11 cellular contexts compared by ENCODE assay signal in genomic region chr5:160479926-160480325, GRCh38. TPM values are rescaled to one million over a fixed set of nuclear protein-coding genes. Genes with fewer than 3 reads are reported as not detected.
A peak's percentile ranks its signal among the peaks of the same experiment; 100 is the strongest.
DNase-seq lines count a peak whose midpoint lies in the region; ATAC-seq and TF ChIP-seq lines count a peak whose summit lies in the region.
"Had no signal": no experiment of that assay in that cellular context is flagged by ENCODE, and none has a peak within 500 bp of the region (broad histone marks: within the 10 kb centered on the region; RNA-seq: fewer than 3 reads in every experiment).

No MANE protein-coding gene starts in this region.

- no peaks in the 10 kb centered on the region for H3F3A ChIP-seq in PC-9 (ENCODE audit: insufficient read depth, low read depth)

- no peak overlapping the region for H3K4me2 ChIP-seq in PC-9

- no peaks in the 10 kb centered on the region for H3K27me3 Mint-ChIP-seq in activated CD4-positive, alpha-beta T cell treated with anti-CD3 and anti-CD28 coated beads, Interleukin-2, amount 10 ng/mL, durations not matched to agents 24 days and 14 days
- H3K27me3 Mint-ChIP-seq in progenitor cell of endocrine pancreas, result no peaks in the 10 kb centered on the region

- H2AFZ ChIP-seq in PC-9, result peak overlapping the region; percentile 15; the same call in 1 of the 2 replicates

- WGBS in body of pancreas, 2 donors, result 63 to 67% methylated on average over 7 of the region's 7 CpGs

- H3K4me3 ChIP-seq in PC-9 (no peak overlapping the region), choroid plexus epithelial cell (ENCODE audit: low read depth, low read length) (no peak overlapping the region), body of pancreas (no peak overlapping the region)

- H3K4me1 ChIP-seq in PC-9 (replicated peaks; ENCODE audit: insufficient read depth) (no peaks in the 10 kb centered on the region), body of pancreas (no peaks in the 10 kb centered on the region)

- no peaks in the 10 kb centered on the region for H3K9me2 ChIP-seq in PC-9 (ENCODE audit: insufficient read depth)

- ATAC-seq in HG03135 (IDR thresholded peaks at IDR 0.05; ENCODE audit: unreplicated experiment), result no peak
- ATAC-seq in body of pancreas, result no peak

- H3K9me3 Mint-ChIP-seq in activated CD4-positive, alpha-beta T cell treated with anti-CD3 and anti-CD28 coated beads, Interleukin-2, amount 10 ng/mL, durations not matched to agents 24 days and 14 days, result no peaks in the 10 kb centered on the region
- no peaks in the 10 kb centered on the region for H3K9me3 Mint-ChIP-seq in progenitor cell of endocrine pancreas (ENCODE audit: low read depth)

- CTCF ChIA-PET in PC-9 (lab: Charles Lee) (no interaction called here), RWPE1 (lab: Yijun Ruan, JAX) (no interaction called here)

- H3K9me3 ChIP-seq in PC-9 (ENCODE audit: insufficient read depth, low read depth), result no peaks in the 10 kb centered on the region
- no peaks in the 10 kb centered on the region for H3K9me3 ChIP-seq in body of pancreas

- H4K20me1 ChIP-seq in PC-9 (ENCODE audit: insufficient read depth), result no peaks in the 10 kb centered on the region

- H3K27ac Mint-ChIP-seq in activated CD4-positive, alpha-beta T cell treated with anti-CD3 and anti-CD28 coated beads, Interleukin-2, amount 10 ng/mL, durations not matched to agents 24 days and 14 days, result peak overlapping the region; percentile 78
- H3K27ac Mint-ChIP-seq in progenitor cell of endocrine pancreas, result peak overlapping the region; percentile 81

- no peaks in the 10 kb centered on the region for H3K79me2 ChIP-seq in PC-9 (ENCODE audit: low read depth)

- BruUV-seq in PC-9 (replicated peaks; lab: Mats Ljungman, UMichigan), result no TSS peak

- DNase-seq in activated CD4-positive, alpha-beta T cell treated with anti-CD3 and anti-CD28 coated beads, Interleukin-2, amount 10 ng/mL, durations not matched to agents 24 days and 14 days, result no peak
- DNase-seq in activated CD4-positive, alpha-beta T cell treated with anti-CD3 and anti-CD28 coated beads for 48 hours, result no peak
- no peak for DNase-seq in PC-9
- DNase-seq in choroid plexus epithelial cell (ENCODE audit: low read depth), result peak; percentile 57
- DNase-seq in progenitor cell of endocrine pancreas (ENCODE audit: low spot score, unreplicated experiment), result no peak
- no peak for DNase-seq in RWPE1 (ENCODE audit: low spot score)
- no peak for DNase-seq in body of pancreas
- DNase-seq: activated CD8-positive, alpha-beta memory T cell treated with anti-CD3 and anti-CD28 coated beads, Interleukin-2, amount 50 U/mL, for 48 hours; AML-193; left colon had no signal

- peaks cover 79% of the 10 kb centered on the region for H3K36me3 Mint-ChIP-seq in activated CD4-positive, alpha-beta T cell treated with anti-CD3 and anti-CD28 coated beads, Interleukin-2, amount 10 ng/mL, durations not matched to agents 24 days and 14 days (ENCODE audit: low read depth)
- H3K36me3 Mint-ChIP-seq in progenitor cell of endocrine pancreas (ENCODE audit: insufficient read depth), result no peaks in the 10 kb centered on the region

- no peak overlapping the region for H3K27ac ChIP-seq in PC-9
- no peak overlapping the region for H3K27ac ChIP-seq in RWPE1
- H3K27ac ChIP-seq in body of pancreas, result no peak overlapping the region

- intact Hi-C loops in activated CD4-positive, alpha-beta T cell treated with anti-CD3 and anti-CD28 coated beads, Interleukin-2, amount 10 ng/mL, durations not matched to agents 24 days and 14 days (cut with micrococcal nuclease), result no loop called here
- intact Hi-C loops in PC-9 (cut with micrococcal nuclease; ENCODE audit: unreplicated experiment) (no loop called here), body of pancreas (cut with DNase I) (no loop called here)

- no peak for TF ChIP-seq CTCF in PC-9 (conservative IDR thresholded peaks at IDR 0.05)
- no peak for TF ChIP-seq CTCF in choroid plexus epithelial cell (conservative IDR thresholded peaks at IDR 0.05; ENCODE audit: low read depth, low read length)
- no peak for TF ChIP-seq CTCF in progenitor cell of endocrine pancreas (IDR thresholded peaks at IDR 0.05; ENCODE audit: unreplicated experiment)
- no peak for TF ChIP-seq CTCF in RWPE1 (conservative IDR thresholded peaks at IDR 0.05; ENCODE audit: low read depth)
- TF ChIP-seq CTCF in body of pancreas (IDR thresholded peaks at IDR 0.05), result no peak

- POLR2A ChIA-PET in PC-9 (lab: Charles Lee; ENCODE audit: unreplicated experiment) (no interaction called here), RWPE1 (lab: Yijun Ruan, JAX; ENCODE audit: low non-redundant PET) (no interaction called here)

- peak overlapping the region; percentile 48 for H3K4me3 Mint-ChIP-seq in activated CD4-positive, alpha-beta T cell treated with anti-CD3 and anti-CD28 coated beads, Interleukin-2, amount 10 ng/mL, durations not matched to agents 24 days and 14 days
- H3K4me3 Mint-ChIP-seq in progenitor cell of endocrine pancreas (ENCODE audit: low read depth), result no peak overlapping the region

- H3K36me3 ChIP-seq in PC-9 (ENCODE audit: low read depth), result no peaks in the 10 kb centered on the region
- no peaks in the 10 kb centered on the region for H3K36me3 ChIP-seq in body of pancreas (replicated peaks in 1 of 2; ENCODE audit: insufficient read depth in 1 of 2, low read depth in 2 of 2)

- H3K27me3 ChIP-seq in PC-9 (ENCODE audit: insufficient read depth, low read depth) (no peaks in the 10 kb centered on the region), body of pancreas (no peaks in the 10 kb centered on the region)

- H3K4me1 Mint-ChIP-seq in activated CD4-positive, alpha-beta T cell treated with anti-CD3 and anti-CD28 coated beads, Interleukin-2, amount 10 ng/mL, durations not matched to agents 24 days and 14 days, result peaks cover 65% of the 10 kb centered on the region
- peaks cover 57% of the 10 kb centered on the region for H3K4me1 Mint-ChIP-seq in progenitor cell of endocrine pancreas (ENCODE audit: low read depth)

- TF ChIP-seq POLR2A in body of pancreas (IDR thresholded peaks at IDR 0.05), result no peak

RNA-seq across cellular contexts. Expression of gene PTTG1, which starts 58.3 kb away (rescaled TPM):
- total RNA-seq in activated CD4-positive, alpha-beta T cell treated with anti-CD3 and anti-CD28 coated beads, Interleukin-2, amount 10 ng/mL, durations not matched to agents 24 days and 14 days, result 88.9 and 94.3 TPM in 2 replicates
- 262 and 272 TPM in 2 replicates for total RNA-seq in PC-9 (2021)
- 48.2 and 50.0 TPM in 2 replicates for total RNA-seq in progenitor cell of endocrine pancreas
- 1 to 10 TPM; 5.7 to 6.6 TPM for total RNA-seq in body of pancreas
